25 cellular contexts compared by ENCODE assay signal in the genomic region with DNA sequence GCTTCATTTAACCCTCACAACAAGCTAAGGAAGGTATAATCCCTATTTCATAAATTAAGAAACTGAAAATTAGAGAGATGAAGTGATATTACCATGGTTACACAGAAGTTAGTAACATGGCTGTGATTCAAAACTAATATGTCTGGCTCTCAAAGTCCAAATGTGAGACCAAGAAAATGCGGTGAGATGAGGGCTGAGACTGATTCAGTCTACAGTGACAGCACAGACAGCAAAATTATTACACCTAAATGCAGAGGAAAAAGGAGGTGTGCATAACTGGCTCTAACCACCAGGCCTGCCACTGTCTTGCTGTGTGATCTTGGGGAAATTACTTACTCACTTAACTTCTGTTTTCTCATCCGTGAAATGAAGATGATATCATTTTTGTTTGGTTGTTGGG.
DNase-seq lines count a peak whose midpoint lies in the region; ATAC-seq, FAIRE-seq and TF ChIP-seq lines count a peak whose summit lies in the region.
"Had no signal": no experiment of that assay in that cellular context is flagged by ENCODE, and none has a peak within 500 bp of the region (broad histone marks: within the 10 kb centered on the region; RNA-seq: fewer than 3 reads in every experiment).

No MANE protein-coding gene starts in this region.

- H2AK5ac ChIP-seq in neuronal stem cell (ENCODE audit: low read depth, low read length) = no peak overlapping the region

- 0% methylated on average over 2 of the region's 2 CpGs for WGBS in GM12878 (ENCODE audit: insufficient coverage, insufficient replicate concordance, low lambda C conversion rate, missing lambda C conversion rate)
- no CpG with 5 or more reads among the region's 2 CpGs for WGBS in neuronal stem cell (ENCODE audit: extremely low coverage in 2 of 2, insufficient read length in 2 of 2, insufficient replicate concordance in 1 of 2), 2 donors

- H3K4ac ChIP-seq in neuronal stem cell (ENCODE audit: low read length) = no peak overlapping the region

- in situ Hi-C loops in GM12878 (cut with MboI) = no loop called here

- H3K9me3 ChIP-seq in GM12878 (replicated peaks; ENCODE audit: control insufficient read depth, insufficient read depth, low read length) = peaks cover 2% of the 10 kb centered on the region; the same call in 2 of the 3 replicates
- H3K9me3 ChIP-seq in neuronal stem cell (replicated peaks in 1 of 2; ENCODE audit: control insufficient read depth in 2 of 2, insufficient read depth in 1 of 2, low read depth in 1 of 2, low read length in 2 of 2) = no peaks in the 10 kb centered on the region
- H3K9me3 ChIP-seq: MG63, testis had no signal

- SMC1A ChIA-PET in GM12878 (lab: Charles Lee; ENCODE audit: uncharacterized antibody, unreplicated experiment) = interaction anchor here (1.0 kb wide), 1 partner anchor 155 kb away, joined by 3 read pairs; no protein-coding TSS in a partner anchor

- BruUV-seq in GM12878 (replicated peaks; lab: Mats Ljungman, UMichigan) = no TSS peak

- ATAC-seq in GM18861 (IDR thresholded peaks at IDR 0.05; ENCODE audit: unreplicated experiment) (peak; percentile 26), GM21619 (IDR thresholded peaks at IDR 0.05; ENCODE audit: unreplicated experiment) (peak; percentile 49), HG03066 (IDR thresholded peaks at IDR 0.05; ENCODE audit: low read depth, unreplicated experiment) (peak; percentile 28), GM12878 (peak; percentile 89), HG02763 (IDR thresholded peaks at IDR 0.05; ENCODE audit: unreplicated experiment) (no peak)
- ATAC-seq: activated CD8-positive, alpha-beta T cell treated with anti-CD3 and anti-CD28 coated beads, Interleukin-2, amount 10 ng/mL, durations not matched to agents 7 days and 5 days; Panc1 had no signal

- no peak overlapping the region for H4K8ac ChIP-seq in neuronal stem cell (ENCODE audit: low read depth, low read length)

- H3K4me1 ChIP-seq in GM12878 (ENCODE audit: control insufficient read depth, insufficient read depth, low read length) = no peaks in the 10 kb centered on the region
- peaks cover 0 to 9% of the 10 kb centered on the region in 2 donors for H3K4me1 ChIP-seq in neuronal stem cell (ENCODE audit: control insufficient read depth in 2 of 2, insufficient read depth in 1 of 2, low read depth in 1 of 2, low read length in 2 of 2)
- H3K4me1 ChIP-seq: testis had no signal

- TF ChIP-seq POLR2A in GM12878 (IDR thresholded peaks at IDR 0.05; ENCODE audit: low read depth, low read length) = no peak

- CTCF ChIA-PET in GM12878 (lab: Yijun Ruan, JAX) = no interaction called here

- no peak overlapping the region for H2BK15ac ChIP-seq in neuronal stem cell (ENCODE audit: low read length)

- H3K79me2 ChIP-seq in GM12878 (ENCODE audit: control insufficient read depth, insufficient read depth, low read length) = no peaks in the 10 kb centered on the region

- H3K36me3 ChIP-seq in GM12878 (ENCODE audit: control insufficient read depth in 2 of 2, insufficient read depth in 2 of 2, low read length in 1 of 2) = no peaks in the 10 kb centered on the region
- no peaks in the 10 kb centered on the region for H3K36me3 ChIP-seq in neuronal stem cell (replicated peaks in 1 of 2; ENCODE audit: control insufficient read depth in 2 of 2, insufficient read depth in 2 of 2, low read length in 2 of 2)
- H3K36me3 ChIP-seq: cardiac muscle cell, MG63 had no signal

- no peak for TF ChIP-seq CTCF in GM12878 (IDR thresholded peaks at IDR 0.05 in 2 of 3, conservative IDR thresholded peaks at IDR 0.05 in 1 of 3; ENCODE audit: control insufficient read depth in 2 of 3, extremely low read depth in 1 of 3, insufficient read depth in 1 of 3, low read depth in 3 of 3, low read length in 3 of 3)

- no peak for TF ChIP-seq EP300 in GM12878 (IDR thresholded peaks at IDR 0.05; ENCODE audit: borderline replicate concordance in 1 of 2, control insufficient read depth in 1 of 2, low read depth in 2 of 2, low read length in 2 of 2)

- RAD21 ChIA-PET in GM12878 (lab: Charles Lee; ENCODE audit: unreplicated experiment) = interaction anchor here (1.2 kb wide), 1 partner anchor 32 kb away, joined by 3 read pairs; no protein-coding TSS in a partner anchor

- no peak overlapping the region for H2BK120ac ChIP-seq in neuronal stem cell (ENCODE audit: low read depth, low read length)

- H3K27ac ChIP-seq in GM12878 (ENCODE audit: control insufficient read depth, insufficient read depth) = peak overlapping the region; percentile 31; the same call in 1 of the 2 replicates
- no peak overlapping the region for H3K27ac ChIP-seq in neuronal stem cell (replicated peaks; ENCODE audit: low read length)
- H3K27ac ChIP-seq: cardiac muscle cell, testis had no signal

- intact Hi-C loops in GM12878 (cut with micrococcal nuclease; ENCODE audit: unreplicated experiment) = loop anchor here (2.0 kb wide), 1 partner anchor 154 kb away; no protein-coding TSS in a partner anchor
- intact Hi-C loops in head of caudate nucleus (cut with DNase I) = no loop called here

- H2BK5ac ChIP-seq in neuronal stem cell (ENCODE audit: low read length) = no peak overlapping the region

- H3K23ac ChIP-seq in neuronal stem cell (ENCODE audit: low read depth, low read length, poor library complexity) = no peak overlapping the region

- H3K14ac ChIP-seq in neuronal stem cell (ENCODE audit: low read length) = no peak overlapping the region

- H2BK12ac ChIP-seq in neuronal stem cell (ENCODE audit: low read length) = no peak overlapping the region

- no peak overlapping the region for H3K18ac ChIP-seq in neuronal stem cell (ENCODE audit: low read length)

- H3K27me3 ChIP-seq in GM12878 (replicated peaks in 1 of 2; ENCODE audit: control insufficient read depth in 2 of 2, insufficient read depth in 2 of 2, low read length in 1 of 2) (no peaks in the 10 kb centered on the region), neuronal stem cell (ENCODE audit: control insufficient read depth in 3 of 3, insufficient read depth in 3 of 3, low read depth in 1 of 3, low read length in 3 of 3) (no peaks in the 10 kb centered on the region)
- H3K27me3 ChIP-seq: cardiac muscle cell, MG63, testis had no signal

- H2AFZ ChIP-seq in GM12878 (ENCODE audit: control insufficient read depth, low read depth, low read length) (peak overlapping the region; percentile 34), neuronal stem cell (ENCODE audit: low read length) (no peak overlapping the region)

- no peak for TF ChIP-seq RAD21 in GM12878 (IDR thresholded peaks at IDR 0.05; ENCODE audit: insufficient read depth, low read depth, low read length)

- no peak overlapping the region for H3K9ac ChIP-seq in GM12878 (ENCODE audit: control insufficient read depth, insufficient read depth, low read length)
- H3K9ac ChIP-seq in neuronal stem cell (ENCODE audit: low read depth, low read length, poor library complexity) = no peak overlapping the region

- DNase-seq in GM12878 (ENCODE audit: low read depth, low spot score) (no peak), neuronal stem cell (ENCODE audit: low spot score) (no peak), mucosa of gallbladder (ENCODE audit: low spot score) (no peak), head of caudate nucleus (no peak)
- DNase-seq: activated CD4-positive, alpha-beta T cell treated with anti-CD3 and anti-CD28 coated beads for 1 hour; activated CD8-positive, alpha-beta T cell treated with anti-CD3 and anti-CD28 coated beads, Interleukin-2, amount 10 ng/mL, durations not matched to agents 7 days and 5 days; activated naive CD4-positive, alpha-beta T cell treated with anti-CD3 and anti-CD28 coated beads, Interleukin-2, amount 10 ng/mL, durations not matched to agents 7 days and 5 days; anterior cingulate cortex; MG63; NCI-H1417 treated with DMSO at 0.1 percent for 48 hours; NCI-H2107; NCI-H510A; nucleus accumbens; small intestine; stimulated activated CD4-positive, alpha-beta T cell treated with anti-CD3 and anti-CD28 coated beads, Interleukin-4, amount 100 ng/mL, for 1 hour; stimulated activated naive CD4-positive, alpha-beta T cell; testis had no signal

- no peak overlapping the region for H4K91ac ChIP-seq in neuronal stem cell (ENCODE audit: low read depth, low read length, poor library complexity)

- POLR2A ChIA-PET in GM12878 (lab: Charles Lee) = no interaction called here

- no peaks in the 10 kb centered on the region for H4K20me1 ChIP-seq in GM12878 (ENCODE audit: control insufficient read depth, insufficient read depth)

- H3K79me1 ChIP-seq in neuronal stem cell (ENCODE audit: low read depth, low read length) = no peaks in the 10 kb centered on the region

- no peak overlapping the region; the same call in 1 of the 2 replicates for H3K4me2 ChIP-seq in GM12878 (ENCODE audit: control insufficient read depth, insufficient read depth)
- H3K4me2 ChIP-seq in neuronal stem cell (ENCODE audit: insufficient read depth, low read length, poor library complexity, severe bottlenecking) = no peak overlapping the region

- no peak for FAIRE-seq in GM12878 (lab: Jason Lieb, UNC)
- FAIRE-seq: endometrium, small intestine, TTC549 had no signal

- no peak overlapping the region for H3K4me3 ChIP-seq in GM12878
- H3K4me3 ChIP-seq in neuronal stem cell (ENCODE audit: low read length in 2 of 2) = no peak overlapping the region
- H3K4me3 ChIP-seq: cardiac muscle cell, MG63, testis had no signal

TF ChIP-seq in GM12878, 131 proteins besides CTCF, POLR2A, EP300 and RAD21 (continues in another document):
- TF ChIP-seq RB1 (IDR thresholded peaks at IDR 0.05; ENCODE audit: borderline replicate concordance) (no peak), SMAD5 (IDR thresholded peaks at IDR 0.05; ENCODE audit: low read depth) (no peak), FOXM1 (IDR thresholded peaks at IDR 0.05; ENCODE audit: low read depth, low read length) (no peak), SREBF1 (IDR thresholded peaks at IDR 0.05; ENCODE audit: low read length) (no peak)
- TF ChIP-seq, protein P1, sequence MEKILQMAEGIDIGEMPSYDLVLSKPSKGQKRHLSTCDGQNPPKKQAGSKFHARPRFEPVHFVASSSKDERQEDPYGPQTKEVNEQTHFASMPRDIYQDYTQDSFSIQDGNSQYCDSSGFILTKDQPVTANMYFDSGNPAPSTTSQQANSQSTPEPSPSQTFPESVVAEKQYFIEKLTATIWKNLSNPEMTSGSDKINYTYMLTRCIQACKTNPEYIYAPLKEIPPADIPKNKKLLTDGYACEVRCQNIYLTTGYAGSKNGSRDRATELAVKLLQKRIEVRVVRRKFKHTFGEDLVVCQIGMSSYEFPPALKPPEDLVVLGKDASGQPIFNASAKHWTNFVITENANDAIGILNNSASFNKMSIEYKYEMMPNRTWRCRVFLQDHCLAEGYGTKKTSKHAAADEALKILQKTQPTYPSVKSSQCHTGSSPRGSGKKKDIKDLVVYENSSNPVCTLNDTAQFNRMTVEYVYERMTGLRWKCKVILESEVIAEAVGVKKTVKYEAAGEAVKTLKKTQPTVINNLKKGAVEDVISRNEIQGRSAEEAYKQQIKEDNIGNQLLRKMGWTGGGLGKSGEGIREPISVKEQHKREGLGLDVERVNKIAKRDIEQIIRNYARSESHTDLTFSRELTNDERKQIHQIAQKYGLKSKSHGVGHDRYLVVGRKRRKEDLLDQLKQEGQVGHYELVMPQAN (conservative IDR thresholded peaks at IDR 0.05) = no peak
- TF ChIP-seq, protein P2, sequence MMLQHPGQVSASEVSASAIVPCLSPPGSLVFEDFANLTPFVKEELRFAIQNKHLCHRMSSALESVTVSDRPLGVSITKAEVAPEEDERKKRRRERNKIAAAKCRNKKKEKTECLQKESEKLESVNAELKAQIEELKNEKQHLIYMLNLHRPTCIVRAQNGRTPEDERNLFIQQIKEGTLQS (IDR thresholded peaks at IDR 0.05; ENCODE audit: borderline replicate concordance, extremely low read depth, low read depth, low read length) = no peak
